In the genomic region with DNA sequence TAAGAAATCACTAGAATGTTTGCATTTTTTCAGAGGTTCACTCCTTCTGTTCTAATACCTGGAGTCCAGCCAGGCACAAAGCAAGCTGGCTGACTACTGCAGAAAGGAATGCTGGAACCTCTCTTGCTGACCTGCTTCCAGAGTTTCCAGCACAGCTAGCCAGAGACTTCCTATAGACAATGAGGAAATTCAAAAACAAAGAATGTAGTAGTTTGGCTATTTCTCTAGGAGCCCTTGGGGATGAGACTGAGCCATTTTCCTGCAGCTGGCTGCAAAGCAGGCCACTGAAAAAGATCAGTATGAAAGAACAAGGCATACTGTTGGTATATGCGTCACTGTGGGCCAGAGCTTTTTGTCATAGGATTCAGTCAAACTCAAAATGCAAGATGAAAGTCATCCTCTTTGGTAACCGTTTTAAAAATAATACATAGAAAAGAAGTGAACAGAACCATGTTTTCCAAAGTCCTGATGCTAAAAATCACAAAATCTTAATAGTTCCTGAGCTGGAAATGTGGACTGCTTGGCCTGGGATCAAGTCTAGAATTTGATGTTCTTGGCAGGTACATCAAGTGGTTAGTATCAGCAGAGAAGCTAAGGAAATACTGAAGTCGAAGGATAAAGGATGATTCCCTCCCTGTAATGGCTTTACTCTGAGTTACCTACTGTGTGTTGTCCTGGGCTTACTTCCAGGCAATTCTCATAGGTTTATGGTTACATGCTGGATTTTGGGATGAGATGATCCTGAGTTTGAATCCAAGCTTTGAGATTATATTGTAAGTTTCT, we compare ENCODE assay signal across 10 cellular contexts. TPM values are rescaled to one million over a fixed set of nuclear protein-coding genes. Genes with fewer than 3 reads are reported as not detected.
DNase-seq lines count a peak whose midpoint lies in the region; ATAC-seq and TF ChIP-seq lines count a peak whose summit lies in the region.
"Had no signal": no experiment of that assay in that cellular context is flagged by ENCODE, and none has a peak within 500 bp of the region (broad histone marks: within the 10 kb centered on the region; RNA-seq: fewer than 3 reads in every experiment).

No MANE protein-coding gene starts in this region.

- peaks cover 10% of the 10 kb centered on the region for H3K4me1 Mint-ChIP-seq in brain
- H3K4me1 Mint-ChIP-seq in naive thymus-derived CD4-positive, alpha-beta T cell = no peaks in the 10 kb centered on the region

- no peaks in the 10 kb centered on the region for H3K36me3 ChIP-seq in iPS DF 6.9 (ENCODE audit: control insufficient read depth, insufficient read depth, low read length)
- no peaks in the 10 kb centered on the region for H3K36me3 ChIP-seq in naive thymus-derived CD4-positive, alpha-beta T cell (ENCODE audit: control insufficient read depth in 2 of 3, insufficient read depth in 3 of 3, low read length in 3 of 3)

- no peak for ATAC-seq in HG02981 (IDR thresholded peaks at IDR 0.05; ENCODE audit: unreplicated experiment)
- no peak for ATAC-seq in naive thymus-derived CD4-positive, alpha-beta T cell

- peak; percentile 96 for DNase-seq in H4 (ENCODE audit: low spot score)
- peak; percentile 16 for DNase-seq in iPS DF 6.9 (ENCODE audit: low read depth, low spot score)
- DNase-seq in skeletal muscle cell (ENCODE audit: low read depth) = peak; percentile 99
- DNase-seq in activated T-cell treated with anti-CD3 and anti-CD28 coated beads, Interleukin-2, amount 50 U/mL, for 48 hours = no peak
- DNase-seq in naive thymus-derived CD4-positive, alpha-beta T cell = no peak
- no peak for DNase-seq in NCI-H345 (lab: John Stamatoyannopoulos, UW)
- DNase-seq: NCI-H82 had no signal

- intact Hi-C loops in naive thymus-derived CD4-positive, alpha-beta T cell (cut with micrococcal nuclease) = no loop called here

- no peaks in the 10 kb centered on the region for H3K9me3 Mint-ChIP-seq in brain
- no peaks in the 10 kb centered on the region for H3K9me3 Mint-ChIP-seq in naive thymus-derived CD4-positive, alpha-beta T cell
- H3K9me3 Mint-ChIP-seq: dendritic cell treated with granulocyte-macrophage colony-stimulating factor and Interleukin-4, amounts not matched to agents 40 ng/mL and 50 ng/mL, for 4 days had no signal

- H3K4me3 Mint-ChIP-seq in brain = peak overlapping the region in 2 of 5 experiments; percentile 4 to 6
- H3K4me3 Mint-ChIP-seq in naive thymus-derived CD4-positive, alpha-beta T cell = no peak overlapping the region
- H3K4me3 Mint-ChIP-seq: dendritic cell treated with granulocyte-macrophage colony-stimulating factor and Interleukin-4, amounts not matched to agents 40 ng/mL and 50 ng/mL, for 4 days had no signal

- no peaks in the 10 kb centered on the region for H3K36me3 Mint-ChIP-seq in brain
- no peaks in the 10 kb centered on the region for H3K36me3 Mint-ChIP-seq in naive thymus-derived CD4-positive, alpha-beta T cell

- WGBS in iPS DF 6.9 (ENCODE audit: insufficient coverage, insufficient read length) = no CpG with 5 or more reads among the region's 3 CpGs

- CTCF ChIA-PET in naive thymus-derived CD4-positive, alpha-beta T cell (lab: Charles Lee) = no interaction called here

- no peak overlapping the region for H3K4me3 ChIP-seq in iPS DF 6.9 (ENCODE audit: low read length)
- H3K4me3 ChIP-seq in skeletal muscle cell (ENCODE audit: low read depth, low read length) = no peak overlapping the region
- H3K4me3 ChIP-seq in naive thymus-derived CD4-positive, alpha-beta T cell (ENCODE audit: low read length) = no peak overlapping the region

- H3K27me3 ChIP-seq in iPS DF 6.9 (ENCODE audit: control insufficient read depth, insufficient read depth, low read length) = no peaks in the 10 kb centered on the region
- no peaks in the 10 kb centered on the region for H3K27me3 ChIP-seq in naive thymus-derived CD4-positive, alpha-beta T cell (ENCODE audit: control insufficient read depth in 2 of 2, insufficient read depth in 2 of 2, low read length in 2 of 2)

- no peak for TF ChIP-seq CTCF in brain (conservative IDR thresholded peaks at IDR 0.05)

- no peak overlapping the region for H3K27ac ChIP-seq in iPS DF 6.9 (ENCODE audit: low read length)
- no peak overlapping the region for H3K27ac ChIP-seq in naive thymus-derived CD4-positive, alpha-beta T cell (ENCODE audit: low read depth, low read length)

- H3K9me3 ChIP-seq in iPS DF 6.9 (ENCODE audit: control insufficient read depth, insufficient read depth, low read length) = no peaks in the 10 kb centered on the region
- no peaks in the 10 kb centered on the region for H3K9me3 ChIP-seq in naive thymus-derived CD4-positive, alpha-beta T cell (ENCODE audit: control insufficient read depth in 2 of 3, low read length in 3 of 3)

- H3K27ac Mint-ChIP-seq in brain = peak overlapping the region in 4 of 5 experiments; percentile 5 to 93 (median 62)
- no peak overlapping the region for H3K27ac Mint-ChIP-seq in naive thymus-derived CD4-positive, alpha-beta T cell
- H3K27ac Mint-ChIP-seq: dendritic cell treated with granulocyte-macrophage colony-stimulating factor and Interleukin-4, amounts not matched to agents 40 ng/mL and 50 ng/mL, for 4 days had no signal

- H3K4me1 ChIP-seq in iPS DF 6.9 (ENCODE audit: control insufficient read depth, insufficient read depth, low read length) = no peaks in the 10 kb centered on the region
- H3K4me1 ChIP-seq in naive thymus-derived CD4-positive, alpha-beta T cell (ENCODE audit: control insufficient read depth in 2 of 2, insufficient read depth in 2 of 2, low read length in 2 of 2) = no peaks in the 10 kb centered on the region

- H3K27me3 Mint-ChIP-seq in brain = peaks cover 9% of the 10 kb centered on the region
- H3K27me3 Mint-ChIP-seq in naive thymus-derived CD4-positive, alpha-beta T cell = peaks cover 10 to 31% (median 29%) of the 10 kb centered on the region in 5 donors
- H3K27me3 Mint-ChIP-seq: dendritic cell treated with granulocyte-macrophage colony-stimulating factor and Interleukin-4, amounts not matched to agents 40 ng/mL and 50 ng/mL, for 4 days had no signal

- POLR2A ChIA-PET in naive thymus-derived CD4-positive, alpha-beta T cell (lab: Charles Lee) = interaction anchor here (0.6 kb wide), 1 partner anchor 451 kb away, joined by 4 read pairs; no protein-coding TSS in a partner anchor

RNA-seq across cellular contexts. Expression of a gene that starts 9.0 kb away (rescaled TPM):
- 25.1 and 25.8 TPM in 2 replicates for total RNA-seq in H4 (2014; rRNA removed; shearing (Covaris generic))
- polyA plus RNA-seq in brain (ENCODE audit: insufficient read depth, low read depth, low replicate concordance) = 0.92 TPM
- 1 to 10 TPM in 2 of 5 experiments, under 1 TPM in 2, not detected in 1; 0.54 to 1.1 (median 1.0) TPM for total RNA-seq in naive thymus-derived CD4-positive, alpha-beta T cell
- polyA plus RNA-seq in naive thymus-derived CD4-positive, alpha-beta T cell = under 1 TPM; 0.23 to 0.33 TPM

Comparison
In these comparisons a context has a peak if more than half of its experiments do, and no peak if none do; other contexts are left out.
1. DNase-seq: peak in H4 (single experiment), iPS DF 6.9 (single experiment) and skeletal muscle cell (single experiment); none in activated T-cell treated with anti-CD3 and anti-CD28 coated beads, Interleukin-2, amount 50 U/mL, for 48 hours (0 of 2), naive thymus-derived CD4-positive, alpha-beta T cell (0 of 9) and NCI-H345 (single experiment).
2. H3K27ac Mint-ChIP-seq: peak in brain (4 of 5); none in naive thymus-derived CD4-positive, alpha-beta T cell (0 of 9).
3. RNA of a gene that starts 9.0 kb away (total RNA-seq): 25.1 to 25.8 TPM in H4; 0.54 to 1.1 TPM in naive thymus-derived CD4-positive, alpha-beta T cell; every median in the first group is over 10 times any median in the second.